ENCODE assay signal across 9 cellular contexts in genomic region chr1:53485478-53486394, GRCh38. TPM values are rescaled to one million over a fixed set of nuclear protein-coding genes. Genes with fewer than 3 reads are reported as not detected.
DNase-seq lines count a peak whose midpoint lies in the region; ATAC-seq and TF ChIP-seq lines count a peak whose summit lies in the region.
"Had no signal": no experiment of that assay in that cellular context is flagged by ENCODE, and none has a peak within 500 bp of the region (broad histone marks: within the 10 kb centered on the region; RNA-seq: fewer than 3 reads in every experiment).

No MANE protein-coding gene starts in this region.

- peaks cover 0 to 10% (median 5%) of the 10 kb centered on the region in 4 donors for H3K4me1 Mint-ChIP-seq in CD4-positive, alpha-beta memory T cell
- H3K4me1 Mint-ChIP-seq in naive thymus-derived CD4-positive, alpha-beta T cell, result peaks cover 0 to 9% (median 0%) of the 10 kb centered on the region in 7 donors
- H3K4me1 Mint-ChIP-seq in stimulated activated memory B cell treated with anti-CD40 and anti-IgM and Interleukin-4, amounts not matched to agents 10 μg/mL and 1 μg/mL and 100 μg/mL, for 72 hours, result peaks cover 6% of the 10 kb centered on the region

- H3K27me3 Mint-ChIP-seq in CD4-positive, alpha-beta memory T cell, result peaks cover 17 to 18% of the 10 kb centered on the region in 2 donors
- H3K27me3 Mint-ChIP-seq in naive thymus-derived CD4-positive, alpha-beta T cell, result peaks cover 20 to 52% (median 35%) of the 10 kb centered on the region in 5 donors
- H3K27me3 Mint-ChIP-seq in stimulated activated memory B cell treated with anti-CD40 and anti-IgM and Interleukin-4, amounts not matched to agents 10 μg/mL and 1 μg/mL and 100 μg/mL, for 72 hours, result peaks cover 70% of the 10 kb centered on the region

- intact Hi-C loops in CD4-positive, alpha-beta memory T cell (cut with micrococcal nuclease), result loop anchor here (1.0 to 5.0 kb wide), 2 partner anchors 197 to 208 kb away; no protein-coding TSS in a partner anchor
- intact Hi-C loops in naive thymus-derived CD4-positive, alpha-beta T cell (cut with micrococcal nuclease), result loop anchor here (1.0 to 10.0 kb wide), 4 partner anchors 109 to 472 kb away; no protein-coding TSS in a partner anchor

- CTCF ChIA-PET in CD4-positive, alpha-beta memory T cell (lab: Charles Lee; ENCODE audit: partially characterized antibody), result interaction anchor here (0.7 to 1.7 kb wide), 7 partner anchors 13 to 266 kb away, joined by 3 to 8 read pairs (median 3); no protein-coding TSS in a partner anchor
- CTCF ChIA-PET in naive thymus-derived CD4-positive, alpha-beta T cell (lab: Charles Lee), result no interaction called here

- POLR2A ChIA-PET in CD4-positive, alpha-beta memory T cell (lab: Charles Lee; ENCODE audit: partially characterized antibody), result no interaction called here
- POLR2A ChIA-PET in naive thymus-derived CD4-positive, alpha-beta T cell (lab: Charles Lee), result no interaction called here

- H3K27me3 ChIP-seq in CD4-positive, alpha-beta memory T cell (ENCODE audit: insufficient read depth, low read length), result no peaks in the 10 kb centered on the region
- H3K27me3 ChIP-seq in naive thymus-derived CD4-positive, alpha-beta T cell (ENCODE audit: control insufficient read depth in 2 of 2, insufficient read depth in 2 of 2, low read length in 2 of 2), result no peaks in the 10 kb centered on the region

- no peaks in the 10 kb centered on the region for H3K4me1 ChIP-seq in CD4-positive, alpha-beta memory T cell (ENCODE audit: insufficient read depth, low read length)
- H3K4me1 ChIP-seq in naive thymus-derived CD4-positive, alpha-beta T cell (ENCODE audit: control insufficient read depth in 2 of 2, insufficient read depth in 2 of 2, low read length in 2 of 2), result no peaks in the 10 kb centered on the region

- H3K9me3 Mint-ChIP-seq in CD4-positive, alpha-beta memory T cell, result no peaks in the 10 kb centered on the region
- H3K9me3 Mint-ChIP-seq in naive thymus-derived CD4-positive, alpha-beta T cell, result no peaks in the 10 kb centered on the region
- H3K9me3 Mint-ChIP-seq in stimulated activated memory B cell treated with anti-CD40 and anti-IgM and Interleukin-4, amounts not matched to agents 10 μg/mL and 1 μg/mL and 100 μg/mL, for 72 hours, result no peaks in the 10 kb centered on the region
- H3K9me3 Mint-ChIP-seq: IgD-negative memory B cell had no signal

- no peaks in the 10 kb centered on the region for H3K36me3 Mint-ChIP-seq in CD4-positive, alpha-beta memory T cell
- H3K36me3 Mint-ChIP-seq in naive thymus-derived CD4-positive, alpha-beta T cell, result no peaks in the 10 kb centered on the region
- no peaks in the 10 kb centered on the region for H3K36me3 Mint-ChIP-seq in stimulated activated memory B cell treated with anti-CD40 and anti-IgM and Interleukin-4, amounts not matched to agents 10 μg/mL and 1 μg/mL and 100 μg/mL, for 72 hours
- H3K36me3 Mint-ChIP-seq: IgD-negative memory B cell had no signal

- peak in 4 of 5 donors; percentile 34 to 39 (median 38) for DNase-seq in CD4-positive, alpha-beta memory T cell
- DNase-seq in HT1080 (ENCODE audit: low read depth) (peak; percentile 71), NOMO-1 treated with DMSO at 0.1 percent for 48 hours (lab: John Stamatoyannopoulos, UW; ENCODE audit: unreplicated experiment) (peak; percentile 64), epithelial cell of esophagus (ENCODE audit: low read depth) (peak; percentile 79)
- DNase-seq in activated CD8-positive, alpha-beta memory T cell treated with anti-CD3 and anti-CD28 coated beads, Interleukin-2, amount 50 U/mL, for 4 hours, result peak; percentile 67
- peak in 7 of 9 donors; percentile 15 to 66 (median 42) for DNase-seq in naive thymus-derived CD4-positive, alpha-beta T cell

- ATAC-seq in naive thymus-derived CD4-positive, alpha-beta T cell, result peak; percentile 71
- peak; percentile 49 for ATAC-seq in stimulated activated memory B cell treated with anti-CD40 and anti-IgM and Interleukin-4, amounts not matched to agents 10 μg/mL and 1 μg/mL and 100 μg/mL, for 72 hours
- no peak for ATAC-seq in HG03378 (IDR thresholded peaks at IDR 0.05; ENCODE audit: unreplicated experiment)

- no peak overlapping the region for H3K4me3 ChIP-seq in CD4-positive, alpha-beta memory T cell (ENCODE audit: low read length in 2 of 2)
- no peak overlapping the region for H3K4me3 ChIP-seq in epithelial cell of esophagus (ENCODE audit: low read length)
- no peak overlapping the region for H3K4me3 ChIP-seq in naive thymus-derived CD4-positive, alpha-beta T cell (ENCODE audit: low read length)

- TF ChIP-seq CTCF in epithelial cell of esophagus (IDR thresholded peaks at IDR 0.05; ENCODE audit: insufficient read depth, low read depth, low read length, missing control alignments), result peak; percentile 86

- H3K27ac ChIP-seq in CD4-positive, alpha-beta memory T cell (ENCODE audit: low read depth, low read length), result no peak overlapping the region
- no peak overlapping the region for H3K27ac ChIP-seq in naive thymus-derived CD4-positive, alpha-beta T cell (ENCODE audit: low read depth, low read length)

- H3K9me3 ChIP-seq in CD4-positive, alpha-beta memory T cell (ENCODE audit: control insufficient read depth in 1 of 2, low read length in 2 of 2), result no peaks in the 10 kb centered on the region
- no peaks in the 10 kb centered on the region for H3K9me3 ChIP-seq in naive thymus-derived CD4-positive, alpha-beta T cell (ENCODE audit: control insufficient read depth in 2 of 3, low read length in 3 of 3)

- H3K36me3 ChIP-seq in CD4-positive, alpha-beta memory T cell (ENCODE audit: insufficient read depth, low read length), result no peaks in the 10 kb centered on the region
- no peaks in the 10 kb centered on the region for H3K36me3 ChIP-seq in naive thymus-derived CD4-positive, alpha-beta T cell (ENCODE audit: control insufficient read depth in 2 of 3, insufficient read depth in 3 of 3, low read length in 3 of 3)

- H3K4me3 Mint-ChIP-seq in CD4-positive, alpha-beta memory T cell, result peak overlapping the region in 1 of 8 donors; percentile 58
- H3K4me3 Mint-ChIP-seq in naive thymus-derived CD4-positive, alpha-beta T cell, result no peak overlapping the region
- no peak overlapping the region for H3K4me3 Mint-ChIP-seq in stimulated activated memory B cell treated with anti-CD40 and anti-IgM and Interleukin-4, amounts not matched to agents 10 μg/mL and 1 μg/mL and 100 μg/mL, for 72 hours
- H3K4me3 Mint-ChIP-seq: IgD-negative memory B cell had no signal

- no peak overlapping the region for H3K27ac Mint-ChIP-seq in CD4-positive, alpha-beta memory T cell
- no peak overlapping the region for H3K27ac Mint-ChIP-seq in naive thymus-derived CD4-positive, alpha-beta T cell
- no peak overlapping the region for H3K27ac Mint-ChIP-seq in stimulated activated memory B cell treated with anti-CD40 and anti-IgM and Interleukin-4, amounts not matched to agents 10 μg/mL and 1 μg/mL and 100 μg/mL, for 72 hours
- H3K27ac Mint-ChIP-seq: IgD-negative memory B cell had no signal

RNA-seq across cellular contexts. Expression of gene DMRTB1, which starts 26.5 kb away (rescaled TPM):
- not detected for total RNA-seq in CD4-positive, alpha-beta memory T cell
- not detected for polyA plus RNA-seq in CD4-positive, alpha-beta memory T cell
- not detected in 2 replicates for total RNA-seq in HT1080 (2014; rRNA removed; shearing (Covaris generic))
- not detected in 2 replicates for polyA plus RNA-seq in HT1080 (2015; cell fraction: cytosol; rRNA removed)
- polyA plus RNA-seq in HT1080 (2015; cell fraction: nucleus; rRNA removed), result not detected in 2 replicates
- total RNA-seq in naive thymus-derived CD4-positive, alpha-beta T cell, result not detected
- polyA plus RNA-seq in naive thymus-derived CD4-positive, alpha-beta T cell, result not detected
- polyA plus RNA-seq: IgD-negative memory B cell had no signal
